15 cellular contexts compared by ENCODE assay signal in the genomic region with DNA sequence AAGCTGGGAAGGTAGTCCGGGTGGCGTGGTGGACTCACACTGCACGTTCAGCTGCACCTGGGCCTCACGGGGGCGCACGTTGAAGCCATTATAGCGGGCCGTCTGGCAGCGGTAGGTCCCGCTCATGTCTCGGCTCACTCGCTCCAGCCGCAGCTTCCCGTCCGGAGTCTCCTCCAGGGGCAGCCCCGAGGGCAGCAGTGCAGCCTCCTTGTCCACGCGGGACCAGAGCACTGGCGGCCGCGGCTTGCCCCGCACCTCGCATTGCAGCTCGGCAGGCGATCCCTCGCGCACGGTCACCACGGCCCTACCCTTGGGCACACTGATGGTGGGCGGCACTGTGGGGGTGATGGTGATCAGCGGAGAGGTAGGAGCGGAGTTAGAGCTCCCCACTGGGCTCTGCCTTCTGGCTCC. TPM values are rescaled to one million over a fixed set of nuclear protein-coding genes. Genes with fewer than 3 reads are reported as not detected.
A peak's percentile ranks its signal among the peaks of the same experiment; 100 is the strongest.
DNase-seq lines count a peak whose midpoint lies in the region; ATAC-seq and TF ChIP-seq lines count a peak whose summit lies in the region.
"Had no signal": no experiment of that assay in that cellular context is flagged by ENCODE, and none has a peak within 500 bp of the region (broad histone marks: within the 10 kb centered on the region; RNA-seq: fewer than 3 reads in every experiment).

No MANE protein-coding gene starts in this region.

- H3K4me3 ChIP-seq in epithelial cell of esophagus (ENCODE audit: low read length) (no peak overlapping the region), smooth muscle cell (no peak overlapping the region), MG63 (no peak overlapping the region)
- H3K4me3 ChIP-seq: spleen, tibial artery had no signal

- H3K9me3 ChIP-seq in smooth muscle cell (replicated peaks; ENCODE audit: low read depth) = no peaks in the 10 kb centered on the region
- peaks cover 8% of the 10 kb centered on the region for H3K9me3 ChIP-seq in MG63

- H3K4me1 Mint-ChIP-seq in activated CD4-positive, alpha-beta T cell treated with anti-CD3 and anti-CD28 coated beads, Interleukin-2, amount 10 ng/mL, durations not matched to agents 7 days and 5 days = peaks cover 32% of the 10 kb centered on the region
- peaks cover 14% of the 10 kb centered on the region for H3K4me1 Mint-ChIP-seq in activated CD4-positive, alpha-beta T cell treated with anti-CD3 and anti-CD28 coated beads, Interleukin-2, amount 10 ng/mL, durations not matched to agents 24 days and 14 days
- H3K4me1 Mint-ChIP-seq in MCF 10A (ENCODE audit: insufficient read depth, unreplicated experiment) = no peaks in the 10 kb centered on the region

- no TSS peak for BruUV-seq in MCF 10A (replicated peaks; lab: Mats Ljungman, UMichigan)

- WGBS in smooth muscle cell (ENCODE audit: low lambda C conversion rate) = 32% methylated on average over 19 of the region's 32 CpGs

- CTCF ChIA-PET in activated CD4-positive, alpha-beta T cell treated with anti-CD3 and anti-CD28 coated beads, Interleukin-2, amount 10 ng/mL, durations not matched to agents 7 days and 5 days (lab: Charles Lee) = no interaction called here
- CTCF ChIA-PET in MCF 10A (lab: Yijun Ruan, JAX) = no interaction called here

- H3K36me3 ChIP-seq in smooth muscle cell (ENCODE audit: low read depth) (no peaks in the 10 kb centered on the region), MG63 (no peaks in the 10 kb centered on the region)

- intact Hi-C loops in activated CD4-positive, alpha-beta T cell treated with anti-CD3 and anti-CD28 coated beads, Interleukin-2, amount 10 ng/mL, durations not matched to agents 24 days and 14 days (cut with micrococcal nuclease) = no loop called here
- intact Hi-C loops in MCF 10A (cut with micrococcal nuclease) = no loop called here

- H3K9ac ChIP-seq in smooth muscle cell (ENCODE audit: low read depth) = no peak overlapping the region

- H4K20me1 ChIP-seq in smooth muscle cell (ENCODE audit: low read depth) = no peaks in the 10 kb centered on the region

- no peak overlapping the region for H3K4me3 Mint-ChIP-seq in activated CD4-positive, alpha-beta T cell treated with anti-CD3 and anti-CD28 coated beads, Interleukin-2, amount 10 ng/mL, durations not matched to agents 7 days and 5 days
- H3K4me3 Mint-ChIP-seq in activated CD4-positive, alpha-beta T cell treated with anti-CD3 and anti-CD28 coated beads, Interleukin-2, amount 10 ng/mL, durations not matched to agents 24 days and 14 days = no peak overlapping the region
- H3K4me3 Mint-ChIP-seq in MCF 10A (ENCODE audit: unreplicated experiment) = no peak overlapping the region

- no peaks in the 10 kb centered on the region for H3F3A ChIP-seq in smooth muscle cell (ENCODE audit: low read depth)

- peaks cover 10% of the 10 kb centered on the region for H3K36me3 Mint-ChIP-seq in activated CD4-positive, alpha-beta T cell treated with anti-CD3 and anti-CD28 coated beads, Interleukin-2, amount 10 ng/mL, durations not matched to agents 7 days and 5 days (ENCODE audit: low read depth)
- H3K36me3 Mint-ChIP-seq in activated CD4-positive, alpha-beta T cell treated with anti-CD3 and anti-CD28 coated beads, Interleukin-2, amount 10 ng/mL, durations not matched to agents 24 days and 14 days (ENCODE audit: low read depth) = peaks cover 12% of the 10 kb centered on the region
- no peaks in the 10 kb centered on the region for H3K36me3 Mint-ChIP-seq in MCF 10A (ENCODE audit: insufficient read depth, unreplicated experiment)

- TF ChIP-seq CTCF in epithelial cell of esophagus (IDR thresholded peaks at IDR 0.05; ENCODE audit: insufficient read depth, low read depth, low read length, missing control alignments) (peak; percentile 20), smooth muscle cell (IDR thresholded peaks at IDR 0.05; ENCODE audit: borderline replicate concordance, insufficient read depth, poor library complexity, severe bottlenecking) (peak; percentile 24), MCF 10A (IDR thresholded peaks at IDR 0.05; ENCODE audit: unreplicated experiment) (no peak)

- H3K27me3 ChIP-seq in smooth muscle cell (ENCODE audit: low read depth) (peaks cover 68% of the 10 kb centered on the region), MG63 (no peaks in the 10 kb centered on the region)

- peaks cover 3% of the 10 kb centered on the region for H3K4me1 ChIP-seq in smooth muscle cell (ENCODE audit: low read depth)

- ATAC-seq in left lobe of liver (peak; percentile 48), GM21619 (IDR thresholded peaks at IDR 0.05; ENCODE audit: unreplicated experiment) (no peak)

- peaks cover 13% of the 10 kb centered on the region for H3K9me3 Mint-ChIP-seq in activated CD4-positive, alpha-beta T cell treated with anti-CD3 and anti-CD28 coated beads, Interleukin-2, amount 10 ng/mL, durations not matched to agents 7 days and 5 days
- H3K9me3 Mint-ChIP-seq in activated CD4-positive, alpha-beta T cell treated with anti-CD3 and anti-CD28 coated beads, Interleukin-2, amount 10 ng/mL, durations not matched to agents 24 days and 14 days = peaks cover 5% of the 10 kb centered on the region
- no peaks in the 10 kb centered on the region for H3K9me3 Mint-ChIP-seq in MCF 10A (ENCODE audit: unreplicated experiment)

- peaks cover 44% of the 10 kb centered on the region for H3K27me3 Mint-ChIP-seq in activated CD4-positive, alpha-beta T cell treated with anti-CD3 and anti-CD28 coated beads, Interleukin-2, amount 10 ng/mL, durations not matched to agents 7 days and 5 days
- H3K27me3 Mint-ChIP-seq in activated CD4-positive, alpha-beta T cell treated with anti-CD3 and anti-CD28 coated beads, Interleukin-2, amount 10 ng/mL, durations not matched to agents 24 days and 14 days = peaks cover 18% of the 10 kb centered on the region
- no peaks in the 10 kb centered on the region for H3K27me3 Mint-ChIP-seq in MCF 10A (ENCODE audit: insufficient read depth, unreplicated experiment)

- no peaks in the 10 kb centered on the region for H3K79me2 ChIP-seq in smooth muscle cell (ENCODE audit: low read depth)

- H3K27ac Mint-ChIP-seq in activated CD4-positive, alpha-beta T cell treated with anti-CD3 and anti-CD28 coated beads, Interleukin-2, amount 10 ng/mL, durations not matched to agents 7 days and 5 days = peak overlapping the region; percentile 36
- H3K27ac Mint-ChIP-seq in activated CD4-positive, alpha-beta T cell treated with anti-CD3 and anti-CD28 coated beads, Interleukin-2, amount 10 ng/mL, durations not matched to agents 24 days and 14 days = no peak overlapping the region
- H3K27ac Mint-ChIP-seq in MCF 10A (ENCODE audit: low read depth, unreplicated experiment) = no peak overlapping the region

- no peak overlapping the region for H3K27ac ChIP-seq in smooth muscle cell (ENCODE audit: low read depth)
- H3K27ac ChIP-seq: spleen, tibial artery had no signal

- no peak overlapping the region for H2AFZ ChIP-seq in smooth muscle cell (ENCODE audit: low read depth)

- POLR2A ChIA-PET in activated CD4-positive, alpha-beta T cell treated with anti-CD3 and anti-CD28 coated beads, Interleukin-2, amount 10 ng/mL, durations not matched to agents 7 days and 5 days (lab: Charles Lee) = interaction anchor here (0.6 kb wide), 1 partner anchor 891 kb away, joined by 3 read pairs; no protein-coding TSS in a partner anchor
- POLR2A ChIA-PET in MCF 10A (lab: Yijun Ruan, JAX) = no interaction called here

- DNase-seq in activated CD4-positive, alpha-beta T cell treated with anti-CD3 and anti-CD28 coated beads, Interleukin-2, amount 10 ng/mL, durations not matched to agents 7 days and 5 days = no peak
- no peak for DNase-seq in activated CD4-positive, alpha-beta T cell treated with anti-CD3 and anti-CD28 coated beads, Interleukin-2, amount 10 ng/mL, durations not matched to agents 24 days and 14 days
- DNase-seq in epithelial cell of esophagus (ENCODE audit: low read depth) (peak; percentile 37), left lobe of liver (ENCODE audit: low spot score) (no peak), smooth muscle cell (lab: John Stamatoyannopoulos, UW; ENCODE audit: unreplicated experiment) (no peak), MCF 10A (ENCODE audit: unreplicated experiment) (no peak), MG63 (no peak)
- DNase-seq: 8988T, hippocampal formation, NCI-H1048, NCI-H2227 treated with DMSO at 0.1 percent for 48 hours, spleen, T-helper 1 cell, tibial artery had no signal

- H3K4me2 ChIP-seq in smooth muscle cell = no peak overlapping the region

RNA-seq across cellular contexts. Expression of a gene that starts 47.6 kb away (rescaled TPM):
- 1 to 10 TPM; 1.3 to 2.2 TPM for total RNA-seq in activated CD4-positive, alpha-beta T cell treated with anti-CD3 and anti-CD28 coated beads, Interleukin-2, amount 10 ng/mL, durations not matched to agents 7 days and 5 days
- total RNA-seq in activated CD4-positive, alpha-beta T cell treated with anti-CD3 and anti-CD28 coated beads, Interleukin-2, amount 10 ng/mL, durations not matched to agents 24 days and 14 days = 2.6 and 2.8 TPM in 2 replicates
- total RNA-seq in left lobe of liver (0.40 TPM), smooth muscle cell (5.7 and 12.5 TPM in 2 replicates), MCF 10A (2022) (0.05 TPM in 1 of 2 replicates, not detected in the other)
- polyA plus RNA-seq in smooth muscle cell = 1.5 and 2.4 TPM in 2 replicates
- 10.0 and 15.3 TPM in 2 replicates for total RNA-seq in MG63 (2014; rRNA removed; shearing (Covaris generic); ENCODE audit: low replicate concordance)
